ENCODE assay signal across 6 cellular contexts in genomic region chr14:105636021-105636420, GRCh38.
A peak's percentile ranks its signal among the peaks of the same experiment; 100 is the strongest.
DNase-seq lines count a peak whose midpoint lies in the region; ATAC-seq and TF ChIP-seq lines count a peak whose summit lies in the region.
"Not testable (repeated sequence)": the region's sequence is repeated elsewhere in the genome, so short reads cannot be mapped to it uniquely, and the experiment has no call there.

No MANE protein-coding gene starts in this region.

- not testable (repeated sequence) for TF ChIP-seq CTCF in RWPE2 (IDR thresholded peaks at IDR 0.05; ENCODE audit: poor library complexity, severe bottlenecking); osteoblast (IDR thresholded peaks at IDR 0.05; ENCODE audit: extremely low read depth, low read depth, low read length)

- not testable (repeated sequence) for H3K4me1 Mint-ChIP-seq in activated CD8-positive, alpha-beta memory T cell treated with anti-CD3 and anti-CD28 coated beads, Interleukin-2, amount 10 ng/mL, durations not matched to agents 7 days and 5 days; activated naive CD8-positive, alpha-beta T cell treated with anti-CD3 and anti-CD28 coated beads, Interleukin-2, amount 10 ng/mL, durations not matched to agents 7 days and 5 days; activated naive CD8-positive, alpha-beta T cell treated with anti-CD3 and anti-CD28 coated beads, Interleukin-2, amount 50 U/mL, for 24 hours
- peaks cover 29 to 33% of the 10 kb centered on the region in 2 donors for H3K4me1 Mint-ChIP-seq in stimulated activated naive B cell treated with anti-CD40 and anti-IgM and Interleukin-4, amounts not matched to agents 10 μg/mL and 1 μg/mL and 100 μg/mL, for 72 hours

- H3K36me3 Mint-ChIP-seq in activated CD8-positive, alpha-beta memory T cell treated with anti-CD3 and anti-CD28 coated beads, Interleukin-2, amount 10 ng/mL, durations not matched to agents 7 days and 5 days; activated naive CD8-positive, alpha-beta T cell treated with anti-CD3 and anti-CD28 coated beads, Interleukin-2, amount 10 ng/mL, durations not matched to agents 7 days and 5 days; activated naive CD8-positive, alpha-beta T cell treated with anti-CD3 and anti-CD28 coated beads, Interleukin-2, amount 50 U/mL, for 24 hours (ENCODE audit: low read depth): not testable (repeated sequence)
- peaks cover 15 to 30% of the 10 kb centered on the region in 2 donors for H3K36me3 Mint-ChIP-seq in stimulated activated naive B cell treated with anti-CD40 and anti-IgM and Interleukin-4, amounts not matched to agents 10 μg/mL and 1 μg/mL and 100 μg/mL, for 72 hours

- H3K79me2 ChIP-seq in osteoblast (ENCODE audit: insufficient read depth, low read length): not testable (repeated sequence)

- peak; percentile 34; the same call in 1 of the 3 replicates for ATAC-seq in RWPE2 (ENCODE audit: low read depth)
- ATAC-seq in activated CD8-positive, alpha-beta memory T cell treated with anti-CD3 and anti-CD28 coated beads, Interleukin-2, amount 10 ng/mL, durations not matched to agents 7 days and 5 days: peak; percentile 39
- ATAC-seq in activated naive CD8-positive, alpha-beta T cell treated with anti-CD3 and anti-CD28 coated beads, Interleukin-2, amount 10 ng/mL, durations not matched to agents 7 days and 5 days (ENCODE audit: low read depth): peak; percentile 32
- ATAC-seq in activated naive CD8-positive, alpha-beta T cell treated with anti-CD3 and anti-CD28 coated beads, Interleukin-2, amount 50 U/mL, for 24 hours: peak; percentile 27
- ATAC-seq in stimulated activated naive B cell treated with anti-CD40 and anti-IgM and Interleukin-4, amounts not matched to agents 10 μg/mL and 1 μg/mL and 100 μg/mL, for 72 hours (replicated peaks): not testable (repeated sequence)

- H3K4me2 ChIP-seq in osteoblast (ENCODE audit: insufficient read depth, low read length): not testable (repeated sequence)

- POLR2A ChIA-PET in activated naive CD8-positive, alpha-beta T cell treated with anti-CD3 and anti-CD28 coated beads, Interleukin-2, amount 10 ng/mL, durations not matched to agents 7 days and 5 days (lab: Charles Lee): not testable (repeated sequence)

- not testable (repeated sequence) for H3K27me3 Mint-ChIP-seq in activated CD8-positive, alpha-beta memory T cell treated with anti-CD3 and anti-CD28 coated beads, Interleukin-2, amount 10 ng/mL, durations not matched to agents 7 days and 5 days; activated naive CD8-positive, alpha-beta T cell treated with anti-CD3 and anti-CD28 coated beads, Interleukin-2, amount 10 ng/mL, durations not matched to agents 7 days and 5 days; activated naive CD8-positive, alpha-beta T cell treated with anti-CD3 and anti-CD28 coated beads, Interleukin-2, amount 50 U/mL, for 24 hours; stimulated activated naive B cell treated with anti-CD40 and anti-IgM and Interleukin-4, amounts not matched to agents 10 μg/mL and 1 μg/mL and 100 μg/mL, for 72 hours

- H3K4me3 ChIP-seq in RWPE2 (ENCODE audit: severe bottlenecking); osteoblast (ENCODE audit: insufficient read depth, low read length): not testable (repeated sequence)

- not testable (repeated sequence) for DNase-seq in RWPE2 (ENCODE audit: low spot score); activated CD8-positive, alpha-beta memory T cell treated with anti-CD3 and anti-CD28 coated beads, Interleukin-2, amount 10 ng/mL, durations not matched to agents 7 days and 5 days; activated naive CD8-positive, alpha-beta T cell treated with anti-CD3 and anti-CD28 coated beads, Interleukin-2, amount 10 ng/mL, durations not matched to agents 7 days and 5 days; activated naive CD8-positive, alpha-beta T cell treated with anti-CD3 and anti-CD28 coated beads, Interleukin-2, amount 50 U/mL, for 24 hours; stimulated activated naive B cell treated with anti-CD40 and anti-IgM and Interleukin-4, amounts not matched to agents 10 μg/mL and 1 μg/mL and 100 μg/mL, for 72 hours
- peak; percentile 58 for DNase-seq in osteoblast (ENCODE audit: insufficient read length, low spot score, missing footprints)

- not testable (repeated sequence) for H3K4me3 Mint-ChIP-seq in activated CD8-positive, alpha-beta memory T cell treated with anti-CD3 and anti-CD28 coated beads, Interleukin-2, amount 10 ng/mL, durations not matched to agents 7 days and 5 days; activated naive CD8-positive, alpha-beta T cell treated with anti-CD3 and anti-CD28 coated beads, Interleukin-2, amount 10 ng/mL, durations not matched to agents 7 days and 5 days; activated naive CD8-positive, alpha-beta T cell treated with anti-CD3 and anti-CD28 coated beads, Interleukin-2, amount 50 U/mL, for 24 hours; stimulated activated naive B cell treated with anti-CD40 and anti-IgM and Interleukin-4, amounts not matched to agents 10 μg/mL and 1 μg/mL and 100 μg/mL, for 72 hours

- H3K27me3 ChIP-seq in RWPE2 (ENCODE audit: insufficient read depth, poor library complexity, severe bottlenecking); osteoblast (ENCODE audit: insufficient read depth, low read length): not testable (repeated sequence)

- not testable (repeated sequence) for H4K20me1 ChIP-seq in osteoblast (ENCODE audit: insufficient read depth, low read length)

- H3K9me3 ChIP-seq in RWPE2 (ENCODE audit: severe bottlenecking); osteoblast (ENCODE audit: low read depth, low read length): not testable (repeated sequence)

- H3K36me3 ChIP-seq in RWPE2 (ENCODE audit: low read depth); osteoblast (ENCODE audit: insufficient read depth, low read length): not testable (repeated sequence)

- CTCF ChIA-PET in activated CD8-positive, alpha-beta memory T cell treated with anti-CD3 and anti-CD28 coated beads, Interleukin-2, amount 10 ng/mL, durations not matched to agents 7 days and 5 days (lab: Charles Lee): not testable (repeated sequence)

- not testable (repeated sequence) for H3K9me3 Mint-ChIP-seq in activated CD8-positive, alpha-beta memory T cell treated with anti-CD3 and anti-CD28 coated beads, Interleukin-2, amount 10 ng/mL, durations not matched to agents 7 days and 5 days (ENCODE audit: low read depth); activated naive CD8-positive, alpha-beta T cell treated with anti-CD3 and anti-CD28 coated beads, Interleukin-2, amount 10 ng/mL, durations not matched to agents 7 days and 5 days; activated naive CD8-positive, alpha-beta T cell treated with anti-CD3 and anti-CD28 coated beads, Interleukin-2, amount 50 U/mL, for 24 hours; stimulated activated naive B cell treated with anti-CD40 and anti-IgM and Interleukin-4, amounts not matched to agents 10 μg/mL and 1 μg/mL and 100 μg/mL, for 72 hours

- H3K27ac Mint-ChIP-seq in activated CD8-positive, alpha-beta memory T cell treated with anti-CD3 and anti-CD28 coated beads, Interleukin-2, amount 10 ng/mL, durations not matched to agents 7 days and 5 days; activated naive CD8-positive, alpha-beta T cell treated with anti-CD3 and anti-CD28 coated beads, Interleukin-2, amount 10 ng/mL, durations not matched to agents 7 days and 5 days; activated naive CD8-positive, alpha-beta T cell treated with anti-CD3 and anti-CD28 coated beads, Interleukin-2, amount 50 U/mL, for 24 hours: not testable (repeated sequence)
- peak overlapping the region; percentile 42 for H3K27ac Mint-ChIP-seq in stimulated activated naive B cell treated with anti-CD40 and anti-IgM and Interleukin-4, amounts not matched to agents 10 μg/mL and 1 μg/mL and 100 μg/mL, for 72 hours

- not testable (repeated sequence) for H2AFZ ChIP-seq in osteoblast (ENCODE audit: low read length)

- H3K4me1 ChIP-seq in RWPE2 (ENCODE audit: insufficient read depth, poor library complexity, severe bottlenecking); osteoblast (ENCODE audit: insufficient read depth, low read length): not testable (repeated sequence)

- H3K27ac ChIP-seq in RWPE2 (ENCODE audit: poor library complexity, severe bottlenecking); osteoblast (ENCODE audit: low read depth, low read length): not testable (repeated sequence)
